8 cellular contexts compared by ENCODE assay signal in the genomic region with DNA sequence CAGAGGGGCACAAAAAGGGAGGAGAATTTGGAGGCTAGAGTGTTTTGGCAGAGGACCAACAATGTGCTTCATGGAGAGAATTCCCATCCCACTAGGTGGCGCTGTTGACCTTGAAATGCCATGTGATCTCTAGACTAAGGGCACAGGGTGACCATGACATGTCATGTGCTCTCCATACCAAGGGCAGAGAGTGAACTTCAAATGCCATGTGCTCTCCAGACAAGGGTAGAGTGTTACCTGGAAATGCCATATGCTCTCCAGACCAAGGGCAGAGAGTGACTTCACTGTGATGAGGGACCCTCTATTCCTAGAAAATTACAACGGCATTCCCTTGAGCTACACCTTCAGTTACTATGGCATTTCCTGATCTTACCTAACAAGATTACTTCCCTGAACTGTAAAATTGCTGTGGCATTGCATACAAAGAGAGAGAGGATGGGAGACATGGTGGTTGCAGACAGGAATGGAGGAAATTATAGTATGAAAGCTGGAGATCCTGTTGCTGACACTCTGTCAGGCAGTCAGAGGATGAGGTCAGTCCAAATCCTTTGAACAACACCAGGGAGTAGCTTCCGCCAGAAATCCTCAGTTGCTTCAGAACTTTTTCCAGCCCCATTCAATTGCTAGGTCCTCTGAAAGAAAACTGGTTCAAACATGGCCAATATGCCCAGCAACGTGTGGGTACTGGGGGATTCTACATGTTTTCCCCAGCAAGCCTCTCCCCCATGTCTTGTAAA.
DNase-seq lines count a peak whose midpoint lies in the region; ATAC-seq and TF ChIP-seq lines count a peak whose summit lies in the region.

No MANE protein-coding gene starts in this region.

- intact Hi-C loops in lower leg skin (cut with DNase I; ENCODE audit: low total_unique reads): no loop called here

- TF ChIP-seq CTCF in WI38 (IDR thresholded peaks at IDR 0.05; ENCODE audit: low read depth, low read length): peak; percentile 78
- TF ChIP-seq CTCF in lower leg skin (IDR thresholded peaks at IDR 0.05): peak in 1 of 3 donors; percentile 41

- no peak overlapping the region for H3K4me3 Mint-ChIP-seq in central memory CD8-positive, alpha-beta T cell

- TF ChIP-seq POLR2A in lower leg skin (IDR thresholded peaks at IDR 0.05): no peak

- peaks cover 16% of the 10 kb centered on the region for H3K27me3 Mint-ChIP-seq in central memory CD8-positive, alpha-beta T cell

- H3K36me3 Mint-ChIP-seq in central memory CD8-positive, alpha-beta T cell (ENCODE audit: insufficient read depth): no peaks in the 10 kb centered on the region

- ATAC-seq in GM18520 (IDR thresholded peaks at IDR 0.05; ENCODE audit: unreplicated experiment) (peak; percentile 82), HG03060 (IDR thresholded peaks at IDR 0.05; ENCODE audit: low read depth, unreplicated experiment) (peak; percentile 89)
- ATAC-seq in central memory CD8-positive, alpha-beta T cell (replicated peaks; ENCODE audit: extremely low read depth, poor library complexity, severe bottlenecking): no peak

- no peak overlapping the region for H3K4me3 ChIP-seq in WI38 (ENCODE audit: low read depth, low read length)
- H3K4me3 ChIP-seq in lower leg skin (ENCODE audit: low read depth, poor library complexity, severe bottlenecking): no peak overlapping the region

- H3K4me1 Mint-ChIP-seq in central memory CD8-positive, alpha-beta T cell: no peaks in the 10 kb centered on the region

- DNase-seq in AG08396 (ENCODE audit: low spot score) (peak; percentile 59), NCI-H2171 (lab: John Stamatoyannopoulos, UW) (peak; percentile 22), lower leg skin (ENCODE audit: low spot score in 2 of 2) (peak; percentile 45 to 91)
- peak; percentile 27 to 44 for DNase-seq in central memory CD8-positive, alpha-beta T cell (ENCODE audit: low spot score in 2 of 2)
- peak; percentile 52 for DNase-seq in stimulated activated CD8-positive, alpha-beta memory T cell treated with anti-CD3 and anti-CD28 coated beads, Interleukin-15, amount 100 ng/mL, for 24 hours (ENCODE audit: low read depth)

- 45 to 61% methylated on average over 4 of the region's 4 CpGs for WGBS in lower leg skin, 2 donors

- no peaks in the 10 kb centered on the region for H3K9me3 Mint-ChIP-seq in central memory CD8-positive, alpha-beta T cell

- no peak overlapping the region for H3K27ac Mint-ChIP-seq in central memory CD8-positive, alpha-beta T cell (ENCODE audit: low read depth)
